In the genomic region with DNA sequence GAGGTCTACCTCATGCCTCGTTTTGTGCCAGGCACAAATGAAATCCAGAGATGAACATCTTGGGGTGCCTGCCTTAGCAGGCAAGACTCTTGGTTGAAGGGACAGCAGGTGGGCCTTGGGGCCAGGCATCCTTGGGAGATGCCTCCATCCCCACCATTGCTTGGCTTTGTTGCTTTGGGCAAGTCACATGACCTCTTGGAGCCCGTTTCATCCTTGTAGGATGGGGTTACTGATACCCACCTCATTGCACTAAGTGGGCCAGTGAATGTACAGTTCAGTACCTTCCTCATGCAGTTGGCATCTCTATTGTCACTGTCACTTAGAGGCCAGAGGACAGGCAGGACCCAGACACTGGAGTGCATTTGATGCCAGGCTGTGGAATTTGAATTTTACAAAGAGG, we compare ENCODE assay signal across 29 cellular contexts.
"Had no signal": no experiment of that assay in that cellular context is flagged by ENCODE, and none has a peak within 500 bp of the region (broad histone marks: within the 10 kb centered on the region; RNA-seq: fewer than 3 reads in every experiment).

No MANE protein-coding gene starts in this region.

- H3K9me3 Mint-ChIP-seq: activated naive CD4-positive, alpha-beta T cell treated with anti-CD3 and anti-CD28 coated beads, Interleukin-2, amount 50 U/mL, for 24 hours had no signal

- ATAC-seq: activated CD4-positive, alpha-beta T cell treated with anti-CD3 and anti-CD28 coated beads for 36 hours; activated CD8-positive, alpha-beta T cell treated with anti-CD3 and anti-CD28 coated beads, Interleukin-2, amount 10 ng/mL, durations not matched to agents 7 days and 5 days; activated naive CD8-positive, alpha-beta T cell treated with anti-CD3 and anti-CD28 coated beads, Interleukin-2, amount 50 U/mL, for 24 hours; activated T-cell treated with anti-CD3 and anti-CD28 coated beads, Interleukin-2, amount 50 U/mL, for 4 hours; activated T-helper 17 cell treated with anti-CD3 and anti-CD28 coated beads, Interleukin-2, amount 50 U/mL, for 72 hours; body of pancreas; effector memory CD8-positive, alpha-beta T cell; foreskin keratinocyte; gastrocnemius medialis had no signal

- H3K4me3 Mint-ChIP-seq: activated CD4-positive, alpha-beta memory T cell treated with anti-CD3 and anti-CD28 coated beads for 36 hours; activated CD4-positive, alpha-beta T cell treated with anti-CD3 and anti-CD28 coated beads for 36 hours; activated CD4-positive, alpha-beta T cell treated with anti-CD3 and anti-CD28 coated beads, Interleukin-2, amount 10 ng/mL, durations not matched to agents 24 days and 14 days; activated CD8-positive, alpha-beta T cell treated with anti-CD3 and anti-CD28 coated beads, Interleukin-2, amount 10 ng/mL, durations not matched to agents 7 days and 5 days; activated naive CD4-positive, alpha-beta T cell treated with anti-CD3 and anti-CD28 coated beads for 36 hours; activated naive CD4-positive, alpha-beta T cell treated with anti-CD3 and anti-CD28 coated beads, Interleukin-2, amount 50 U/mL, for 24 hours; activated naive CD8-positive, alpha-beta T cell treated with anti-CD3 and anti-CD28 coated beads for 36 hours; activated naive CD8-positive, alpha-beta T cell treated with anti-CD3 and anti-CD28 coated beads, Interleukin-2, amount 50 U/mL, for 24 hours; activated T-cell treated with anti-CD3 and anti-CD28 coated beads, Interleukin-2, amount 50 U/mL, for 4 hours; activated T-helper 17 cell treated with anti-CD3 and anti-CD28 coated beads, Interleukin-2, amount 50 U/mL, for 72 hours; effector memory CD8-positive, alpha-beta T cell had no signal

- H3K9me3 ChIP-seq: adrenal gland, body of pancreas, gastrocnemius medialis had no signal

- H3K27ac Mint-ChIP-seq: activated CD4-positive, alpha-beta memory T cell treated with anti-CD3 and anti-CD28 coated beads for 36 hours; activated CD4-positive, alpha-beta T cell treated with anti-CD3 and anti-CD28 coated beads for 36 hours; activated CD4-positive, alpha-beta T cell treated with anti-CD3 and anti-CD28 coated beads, Interleukin-2, amount 10 ng/mL, durations not matched to agents 24 days and 14 days; activated CD8-positive, alpha-beta T cell treated with anti-CD3 and anti-CD28 coated beads, Interleukin-2, amount 10 ng/mL, durations not matched to agents 7 days and 5 days; activated naive CD4-positive, alpha-beta T cell treated with anti-CD3 and anti-CD28 coated beads for 36 hours; activated naive CD4-positive, alpha-beta T cell treated with anti-CD3 and anti-CD28 coated beads, Interleukin-2, amount 50 U/mL, for 24 hours; activated naive CD8-positive, alpha-beta T cell treated with anti-CD3 and anti-CD28 coated beads for 36 hours; activated naive CD8-positive, alpha-beta T cell treated with anti-CD3 and anti-CD28 coated beads, Interleukin-2, amount 50 U/mL, for 24 hours; activated T-helper 17 cell treated with anti-CD3 and anti-CD28 coated beads, Interleukin-2, amount 50 U/mL, for 72 hours; effector memory CD8-positive, alpha-beta T cell had no signal

- H3K27me3 Mint-ChIP-seq: activated CD4-positive, alpha-beta memory T cell treated with anti-CD3 and anti-CD28 coated beads for 36 hours; activated CD4-positive, alpha-beta T cell treated with anti-CD3 and anti-CD28 coated beads for 36 hours; activated CD4-positive, alpha-beta T cell treated with anti-CD3 and anti-CD28 coated beads, Interleukin-2, amount 10 ng/mL, durations not matched to agents 24 days and 14 days; activated naive CD4-positive, alpha-beta T cell treated with anti-CD3 and anti-CD28 coated beads, Interleukin-2, amount 50 U/mL, for 24 hours; activated naive CD8-positive, alpha-beta T cell treated with anti-CD3 and anti-CD28 coated beads for 36 hours; activated naive CD8-positive, alpha-beta T cell treated with anti-CD3 and anti-CD28 coated beads, Interleukin-2, amount 50 U/mL, for 24 hours; activated T-helper 17 cell treated with anti-CD3 and anti-CD28 coated beads, Interleukin-2, amount 50 U/mL, for 72 hours; effector memory CD8-positive, alpha-beta T cell had no signal

- H3K36me3 ChIP-seq: adrenal gland, gastrocnemius medialis, WERI-Rb-1 had no signal

- H3K4me1 ChIP-seq: body of pancreas, foreskin keratinocyte had no signal

- H3K4me3 ChIP-seq: adrenal gland, body of pancreas, esophagus muscularis mucosa, gastrocnemius medialis had no signal

- H3K27me3 ChIP-seq: adrenal gland, body of pancreas, esophagus muscularis mucosa, foreskin keratinocyte, gastrocnemius medialis had no signal

- H3K27ac ChIP-seq: adrenal gland, body of pancreas, esophagus muscularis mucosa, foreskin keratinocyte, WERI-Rb-1 had no signal

- DNase-seq: activated CD4-positive, alpha-beta memory T cell treated with anti-CD3 and anti-CD28 coated beads for 36 hours; activated CD4-positive, alpha-beta T cell treated with anti-CD3 and anti-CD28 coated beads for 36 hours; activated CD4-positive, alpha-beta T cell treated with anti-CD3 and anti-CD28 coated beads, Interleukin-2, amount 10 ng/mL, durations not matched to agents 24 days and 14 days; activated CD4-positive, CD25-positive, alpha-beta regulatory T cell; activated CD4-positive, CD25-positive, alpha-beta regulatory T cell treated with anti-CD3 and anti-CD28 coated beads, Interleukin-2, amount 50 U/mL, for 72 hours; activated CD8-positive, alpha-beta T cell treated with anti-CD3 and anti-CD28 coated beads, Interleukin-2, amount 10 ng/mL, durations not matched to agents 7 days and 5 days; activated effector memory CD4-positive, alpha-beta T cell treated with anti-CD3 and anti-CD28 coated beads, Interleukin-2, amount 50 U/mL, for 16 hours; activated naive CD4-positive, alpha-beta T cell treated with anti-CD3 and anti-CD28 coated beads for 36 hours; activated naive CD8-positive, alpha-beta T cell treated with anti-CD3 and anti-CD28 coated beads for 36 hours; activated naive CD8-positive, alpha-beta T cell treated with anti-CD3 and anti-CD28 coated beads, Interleukin-2, amount 50 U/mL, for 24 hours; activated T-cell treated with anti-CD3 and anti-CD28 coated beads, Interleukin-2, amount 50 U/mL, for 4 hours; adrenal gland; amygdala; aorta; body of pancreas; caudate nucleus; cortex of kidney; dermis blood vessel endothelial cell; effector CD4-positive, alpha-beta T cell; effector memory CD8-positive, alpha-beta T cell; erythroblast; foreskin keratinocyte; gastrocnemius medialis; T-helper 1 cell; T-helper 2 cell; WERI-Rb-1 had no signal
